In genomic region chr15:35545316-35545824, GRCh38 we compare ENCODE assay signal across 8 cellular contexts. TPM values are rescaled to one million over a fixed set of nuclear protein-coding genes. Genes with fewer than 3 reads are reported as not detected.
A peak's percentile ranks its signal among the peaks of the same experiment; 100 is the strongest.
DNase-seq lines count a peak whose midpoint lies in the region; ATAC-seq, FAIRE-seq and TF ChIP-seq lines count a peak whose summit lies in the region.

No MANE protein-coding gene starts in this region.

- H3K9me3 ChIP-seq in CD4-positive, CD25-positive, alpha-beta regulatory T cell (ENCODE audit: control insufficient read depth in 2 of 2, low read length in 2 of 2), result no peaks in the 10 kb centered on the region
- H3K9me3 ChIP-seq in RWPE2 (ENCODE audit: severe bottlenecking), result no peaks in the 10 kb centered on the region

- peak; percentile 57 for FAIRE-seq in GM19239 (lab: Jason Lieb, UNC)

- peaks cover 12% of the 10 kb centered on the region for H3K4me1 ChIP-seq in CD4-positive, CD25-positive, alpha-beta regulatory T cell (ENCODE audit: control insufficient read depth, insufficient read depth, low read length, poor library complexity, severe bottlenecking)
- H3K4me1 ChIP-seq in RWPE2 (ENCODE audit: insufficient read depth, poor library complexity, severe bottlenecking), result peaks cover 5% of the 10 kb centered on the region

- peak overlapping the region; percentile 92 for H3K27ac ChIP-seq in CD4-positive, CD25-positive, alpha-beta regulatory T cell (ENCODE audit: insufficient read depth, low read length, poor library complexity, severe bottlenecking)
- H3K27ac ChIP-seq in RWPE2 (ENCODE audit: poor library complexity, severe bottlenecking), result peak overlapping the region; percentile 89

- no peaks in the 10 kb centered on the region for H3K36me3 ChIP-seq in CD4-positive, CD25-positive, alpha-beta regulatory T cell (ENCODE audit: control insufficient read depth, insufficient read depth, low read length)
- peaks cover 11% of the 10 kb centered on the region for H3K36me3 ChIP-seq in RWPE2 (ENCODE audit: low read depth)
- H3K36me3 ChIP-seq in kidney epithelial cell (ENCODE audit: control insufficient read depth, insufficient read depth, low read length), result no peaks in the 10 kb centered on the region

- H3K9me3 Mint-ChIP-seq in CD4-positive, CD25-positive, alpha-beta regulatory T cell, result peaks cover 0 to 1% (median 0%) of the 10 kb centered on the region in 7 donors
- H3K9me3 Mint-ChIP-seq in central memory CD8-positive, alpha-beta T cell, result no peaks in the 10 kb centered on the region

- H3K4me1 Mint-ChIP-seq in CD4-positive, CD25-positive, alpha-beta regulatory T cell, result peaks cover 8 to 37% (median 28%) of the 10 kb centered on the region in 4 donors
- peaks cover 19% of the 10 kb centered on the region for H3K4me1 Mint-ChIP-seq in central memory CD8-positive, alpha-beta T cell

- H3K4me3 ChIP-seq in CD4-positive, CD25-positive, alpha-beta regulatory T cell (ENCODE audit: low read depth, low read length), result peak overlapping the region; percentile 89
- H3K4me3 ChIP-seq in RWPE2 (ENCODE audit: severe bottlenecking) (peak overlapping the region; percentile 85), kidney epithelial cell (ENCODE audit: low read depth, low read length) (peak overlapping the region; percentile 81)

- peak in 1 of 3 donors; percentile 44 for DNase-seq in CD4-positive, CD25-positive, alpha-beta regulatory T cell
- DNase-seq in GM19239 (ENCODE audit: insufficient read length, low spot score), result peak; percentile 0
- no peak for DNase-seq in RWPE2 (ENCODE audit: low spot score)
- DNase-seq in central memory CD8-positive, alpha-beta T cell (ENCODE audit: low spot score in 2 of 2), result no peak
- DNase-seq in kidney epithelial cell (ENCODE audit: low read depth), result peak; percentile 49
- DNase-seq in stimulated activated CD4-positive, alpha-beta T cell treated with anti-CD3 and anti-CD28 coated beads, Interleukin-2, amount 100 ng/mL, for 48 hours, result peak; percentile 18
- no peak for DNase-seq in NCI-H226

- peak overlapping the region; percentile 95 to 99 (median 98) for H3K27ac Mint-ChIP-seq in CD4-positive, CD25-positive, alpha-beta regulatory T cell
- H3K27ac Mint-ChIP-seq in central memory CD8-positive, alpha-beta T cell (ENCODE audit: low read depth), result peak overlapping the region; percentile 99

- no peaks in the 10 kb centered on the region for H3K27me3 ChIP-seq in CD4-positive, CD25-positive, alpha-beta regulatory T cell (ENCODE audit: control insufficient read depth, insufficient read depth, low read length)
- no peaks in the 10 kb centered on the region for H3K27me3 ChIP-seq in RWPE2 (ENCODE audit: insufficient read depth, poor library complexity, severe bottlenecking)
- H3K27me3 ChIP-seq in kidney epithelial cell (ENCODE audit: control insufficient read depth, insufficient read depth, low read length), result no peaks in the 10 kb centered on the region

- H3K36me3 Mint-ChIP-seq in CD4-positive, CD25-positive, alpha-beta regulatory T cell, result no peaks in the 10 kb centered on the region
- peaks cover 7% of the 10 kb centered on the region for H3K36me3 Mint-ChIP-seq in central memory CD8-positive, alpha-beta T cell (ENCODE audit: insufficient read depth)

- H3K4me3 Mint-ChIP-seq in CD4-positive, CD25-positive, alpha-beta regulatory T cell, result peak overlapping the region; percentile 95 to 99 (median 98)
- peak overlapping the region; percentile 89 for H3K4me3 Mint-ChIP-seq in central memory CD8-positive, alpha-beta T cell

- peak in 1 of 2 donors; percentile 2 for ATAC-seq in CD4-positive, CD25-positive, alpha-beta regulatory T cell (ENCODE audit: low read depth in 2 of 2)
- ATAC-seq in HG03432 (IDR thresholded peaks at IDR 0.05; ENCODE audit: unreplicated experiment) (peak; percentile 20), RWPE2 (ENCODE audit: low read depth) (peak; percentile 62)
- ATAC-seq in central memory CD8-positive, alpha-beta T cell (replicated peaks; ENCODE audit: extremely low read depth, poor library complexity, severe bottlenecking), result peak; percentile 8

- H3K27me3 Mint-ChIP-seq in CD4-positive, CD25-positive, alpha-beta regulatory T cell, result peaks cover 6% of the 10 kb centered on the region
- H3K27me3 Mint-ChIP-seq in central memory CD8-positive, alpha-beta T cell, result no peaks in the 10 kb centered on the region

- no peak for TF ChIP-seq CTCF in RWPE2 (IDR thresholded peaks at IDR 0.05; ENCODE audit: poor library complexity, severe bottlenecking)
- TF ChIP-seq CTCF in kidney epithelial cell (IDR thresholded peaks at IDR 0.05; ENCODE audit: insufficient read depth, low read length, poor library complexity, severe bottlenecking), result no peak

RNA-seq across cellular contexts. Expression of gene DPH6, which starts 0.6 kb away (rescaled TPM):
- total RNA-seq in CD4-positive, CD25-positive, alpha-beta regulatory T cell, result 13.4 TPM
- 10 to 100 TPM; 21.2 to 33.7 (median 25.3) TPM for polyA plus RNA-seq in CD4-positive, CD25-positive, alpha-beta regulatory T cell
- total RNA-seq in kidney epithelial cell, result 7.1 and 13.5 TPM in 2 replicates

Comparison
In these comparisons a context has a peak if more than half of its experiments do, and no peak if none do; other contexts are left out.
1. DNase-seq: peak in GM19239 (single experiment), kidney epithelial cell (single experiment) and stimulated activated CD4-positive, alpha-beta T cell treated with anti-CD3 and anti-CD28 coated beads, Interleukin-2, amount 100 ng/mL, for 48 hours (2 of 2); none in RWPE2 (single experiment), central memory CD8-positive, alpha-beta T cell (0 of 2) and NCI-H226 (single experiment).
2. Peak in every context shown above with its lines, with median percentiles within 50 percentile points of each other: H3K4me3 ChIP-seq.